In the genomic region with DNA sequence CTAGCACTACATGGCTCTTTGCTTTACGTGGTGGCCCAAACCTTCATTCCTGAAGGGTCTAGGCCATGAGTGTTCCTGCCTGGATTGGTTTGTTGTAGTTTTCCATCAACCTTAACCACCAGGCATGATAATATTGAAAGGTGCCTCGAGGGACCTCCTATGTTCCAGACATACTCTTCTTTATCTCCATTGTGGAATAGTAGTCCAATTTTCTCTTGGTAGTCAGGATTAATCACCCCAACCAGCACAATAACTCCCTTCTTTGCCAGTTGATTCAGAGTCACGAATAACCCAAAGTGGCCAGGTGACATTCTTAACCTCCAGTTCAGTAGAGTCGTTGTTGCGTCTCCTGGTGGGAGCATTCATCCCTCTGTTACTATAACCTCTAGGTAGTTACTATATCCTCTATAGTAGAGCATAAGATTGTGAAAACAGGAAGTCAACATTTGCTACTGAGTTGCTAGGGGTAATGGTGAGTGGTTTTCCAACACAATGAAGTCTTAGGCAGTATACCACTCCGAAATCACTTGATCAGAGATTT, we compare ENCODE assay signal across 6 cellular contexts.
DNase-seq lines count a peak whose midpoint lies in the region; ATAC-seq and TF ChIP-seq lines count a peak whose summit lies in the region.
"Not testable (repeated sequence)": the region's sequence is repeated elsewhere in the genome, so short reads cannot be mapped to it uniquely, and the experiment has no call there.

No MANE protein-coding gene starts in this region.

- H3K18ac ChIP-seq in trophoblast cell (ENCODE audit: low read length), result not testable (repeated sequence)

- not testable (repeated sequence) for H3K14ac ChIP-seq in trophoblast cell (ENCODE audit: low read length)

- not testable (repeated sequence) for H2BK12ac ChIP-seq in trophoblast cell (ENCODE audit: low read length)

- TF ChIP-seq CTCF in RWPE2 (IDR thresholded peaks at IDR 0.05; ENCODE audit: poor library complexity, severe bottlenecking); epithelial cell of esophagus (IDR thresholded peaks at IDR 0.05; ENCODE audit: insufficient read depth, low read depth, low read length, missing control alignments); foreskin keratinocyte (conservative IDR thresholded peaks at IDR 0.05): not testable (repeated sequence)

- H4K12ac ChIP-seq in trophoblast cell (ENCODE audit: low read depth, low read length), result not testable (repeated sequence)

- not testable (repeated sequence) for H3K79me2 ChIP-seq in trophoblast cell (ENCODE audit: control insufficient read depth, insufficient read depth, low read length, poor library complexity)

- H3K23ac ChIP-seq in trophoblast cell (ENCODE audit: low read length), result not testable (repeated sequence)

- H3K4ac ChIP-seq in trophoblast cell (ENCODE audit: low read depth, low read length), result not testable (repeated sequence)

- H3K36me3 ChIP-seq in RWPE2 (ENCODE audit: low read depth); trophoblast cell (ENCODE audit: control insufficient read depth in 1 of 2, insufficient read depth in 2 of 2, low read length in 2 of 2): not testable (repeated sequence)

- not testable (repeated sequence) for H3K79me1 ChIP-seq in trophoblast cell (ENCODE audit: low read length)

- H2BK120ac ChIP-seq in trophoblast cell (ENCODE audit: insufficient read depth, low read length, poor library complexity), result not testable (repeated sequence)

- not testable (repeated sequence) for H3K9me3 ChIP-seq in RWPE2 (ENCODE audit: severe bottlenecking); trophoblast cell (ENCODE audit: insufficient read depth, low read depth, low read length)

- H4K91ac ChIP-seq in trophoblast cell (ENCODE audit: low read depth, low read length), result not testable (repeated sequence)

- H3K27me3 ChIP-seq in RWPE2 (ENCODE audit: insufficient read depth, poor library complexity, severe bottlenecking); foreskin keratinocyte; trophoblast cell (ENCODE audit: insufficient read depth, low read length): not testable (repeated sequence)

- not testable (repeated sequence) for H4K8ac ChIP-seq in trophoblast cell (ENCODE audit: low read depth, low read length)

- not testable (repeated sequence) for H2AK5ac ChIP-seq in trophoblast cell (ENCODE audit: low read length)

- H3K4me2 ChIP-seq in trophoblast cell (ENCODE audit: low read length), result not testable (repeated sequence)

- H3K4me3 ChIP-seq in RWPE2 (ENCODE audit: severe bottlenecking); epithelial cell of esophagus (ENCODE audit: low read length); trophoblast cell (ENCODE audit: low read depth, low read length): not testable (repeated sequence)

- DNase-seq in Daoy (ENCODE audit: low read depth), result peak; percentile 12
- DNase-seq in M059J (ENCODE audit: low read depth), result peak; percentile 49
- DNase-seq in RWPE2 (ENCODE audit: low spot score), result not testable (repeated sequence)
- DNase-seq in epithelial cell of esophagus (ENCODE audit: low read depth), result peak; percentile 40
- DNase-seq in foreskin keratinocyte, result peak; percentile 44 to 78
- DNase-seq in trophoblast cell, result peak; percentile 52 to 71

- not testable (repeated sequence) for H3K4me1 ChIP-seq in RWPE2 (ENCODE audit: insufficient read depth, poor library complexity, severe bottlenecking); foreskin keratinocyte; trophoblast cell (ENCODE audit: control insufficient read depth in 1 of 2, insufficient read depth in 2 of 2, low read length in 2 of 2)

- ATAC-seq in RWPE2 (ENCODE audit: low read depth) (peak; percentile 77), foreskin keratinocyte (peak; percentile 89)

- H2BK5ac ChIP-seq in trophoblast cell (ENCODE audit: low read depth, low read length, poor library complexity), result not testable (repeated sequence)

- H3K9ac ChIP-seq in trophoblast cell (ENCODE audit: low read length), result not testable (repeated sequence)

- WGBS in trophoblast cell (ENCODE audit: extremely low coverage, insufficient coverage, insufficient read length), result no CpG with 5 or more reads among the region's 6 CpGs

- not testable (repeated sequence) for H3K27ac ChIP-seq in RWPE2 (ENCODE audit: poor library complexity, severe bottlenecking); foreskin keratinocyte; trophoblast cell (ENCODE audit: low read depth, low read length)

- not testable (repeated sequence) for H2AFZ ChIP-seq in trophoblast cell (ENCODE audit: insufficient read depth, low read length, poor library complexity)
